In genomic region chr5:5340206-5340729, GRCh38 we compare ENCODE assay signal across 1 cellular context.
TF ChIP-seq lines count a peak whose summit lies in the region.

No MANE protein-coding gene starts in this region.

TF ChIP-seq in K562, 482 proteins besides CTCF, POLR2A, EP300 and RAD21 (continued from another document and continues in another):
- TF ChIP-seq ATF3 (IDR thresholded peaks at IDR 0.05) (peak; percentile 93), ATF3 (CRISPR knock-in tag; conservative IDR thresholded peaks at IDR 0.05) (peak; percentile 89; the same call in 1 of the 2 replicates), CGGBP1 (CRISPR knock-in tag; IDR thresholded peaks at IDR 0.05) (no peak), ZHX1 (conservative IDR thresholded peaks at IDR 0.05; ENCODE audit: low read length) (no peak), SMARCA4 (IDR thresholded peaks at IDR 0.05) (peak; percentile 80), JUNB (CRISPR knock-in tag; conservative IDR thresholded peaks at IDR 0.05) (peak; percentile 83), NR2F6 (CRISPR knock-in tag; IDR thresholded peaks at IDR 0.05) (no peak), BHLHE40 (IDR thresholded peaks at IDR 0.05; ENCODE audit: low read length) (peak; percentile 42; the same call in 1 of the 2 replicates), ZNF445 (CRISPR knock-in tag; IDR thresholded peaks at IDR 0.05; ENCODE audit: low read depth) (no peak), SRSF9 (IDR thresholded peaks at IDR 0.05; ENCODE audit: borderline replicate concordance, low read depth, low read length) (no peak), PHTF2 (CRISPR knock-in tag; IDR thresholded peaks at IDR 0.05) (no peak), ZNF232 (CRISPR knock-in tag; IDR thresholded peaks at IDR 0.05) (no peak), EP400 (IDR thresholded peaks at IDR 0.05) (peak; percentile 39; the same call in 1 of the 2 replicates), ZNF668 (CRISPR knock-in tag; IDR thresholded peaks at IDR 0.05) (no peak), AFF4 (CRISPR knock-in tag; IDR thresholded peaks at IDR 0.05) (no peak), HINFP (tag; conservative IDR thresholded peaks at IDR 0.05; ENCODE audit: low read depth) (no peak), TEAD4 (IDR thresholded peaks at IDR 0.05; ENCODE audit: low read length) (peak; percentile 94), TEAD4 (CRISPR knock-in tag; IDR thresholded peaks at IDR 0.05; ENCODE audit: borderline replicate concordance) (0 out of 2 replicates have a peak, but pooled peaks have one; percentile 24), JUN (IDR thresholded peaks at IDR 0.05; ENCODE audit: borderline replicate concordance, low read depth, low read length) (peak; percentile 95), JUN (CRISPR knock-in tag; IDR thresholded peaks at IDR 0.05; ENCODE audit: borderline replicate concordance) (no peak), ZKSCAN1 (IDR thresholded peaks at IDR 0.05; ENCODE audit: low read depth, low read length) (peak; percentile 28; the same call in 1 of the 2 replicates), ZNF274 (IDR thresholded peaks at IDR 0.05; ENCODE audit: borderline replicate concordance, low read depth, low read length) (no peak), ZNF449 (CRISPR knock-in tag; IDR thresholded peaks at IDR 0.05) (no peak), FOXP4 (CRISPR knock-in tag; IDR thresholded peaks at IDR 0.05; ENCODE audit: borderline replicate concordance) (no peak), MYC (IDR thresholded peaks at IDR 0.05; ENCODE audit: low read depth, low read length) (peak; percentile 56; the same call in 1 of the 2 replicates), MYC (CRISPR knock-in tag; IDR thresholded peaks at IDR 0.05; ENCODE audit: borderline replicate concordance, low read depth) (no peak), JUND (IDR thresholded peaks at IDR 0.05; ENCODE audit: borderline replicate concordance, low read depth, low read length) (peak; percentile 96), JUND (tag; IDR thresholded peaks at IDR 0.05; ENCODE audit: borderline replicate concordance, low read depth, low read length) (peak; percentile 96), CXXC5 (CRISPR knock-in tag; IDR thresholded peaks at IDR 0.05) (peak; percentile 28; the same call in 1 of the 2 replicates), MCM3 (IDR thresholded peaks at IDR 0.05) (no peak), ATF1 (CRISPR knock-in tag; IDR thresholded peaks at IDR 0.05) (no peak), ATF1 (tag; IDR thresholded peaks at IDR 0.05) (0 out of 2 replicates have a peak, but pooled peaks have one; percentile 30), DPF2 (IDR thresholded peaks at IDR 0.05) (peak; percentile 67; the same call in 1 of the 2 replicates), ZNF589 (CRISPR knock-in tag; IDR thresholded peaks at IDR 0.05; ENCODE audit: low read depth) (peak; percentile 49; the same call in 1 of the 2 replicates), SAFB2 (IDR thresholded peaks at IDR 0.05; ENCODE audit: borderline replicate concordance, low read depth, low read length, severe bottlenecking) (no peak), ZNF23 (CRISPR knock-in tag; IDR thresholded peaks at IDR 0.05) (no peak), SNAPC5 (CRISPR knock-in tag; IDR thresholded peaks at IDR 0.05) (no peak), HMBOX1 (IDR thresholded peaks at IDR 0.05) (no peak), CEBPG (CRISPR knock-in tag; IDR thresholded peaks at IDR 0.05) (no peak), CEBPG (tag; conservative IDR thresholded peaks at IDR 0.05 in 1 of 2, IDR thresholded peaks at IDR 0.05 in 1 of 2) (peak; percentile 62 to 89), NBN (IDR thresholded peaks at IDR 0.05; ENCODE audit: low read depth) (no peak), ZNF277 (CRISPR knock-in tag; IDR thresholded peaks at IDR 0.05; ENCODE audit: borderline replicate concordance) (no peak), ZNF311 (CRISPR knock-in tag; IDR thresholded peaks at IDR 0.05) (0 out of 2 replicates have a peak, but pooled peaks have one; percentile 46), L3MBTL2 (IDR thresholded peaks at IDR 0.05) (peak; percentile 86), U2AF1 (optimal IDR thresholded peaks at IDR 0.05; ENCODE audit: low read depth, low read length) (no peak), CBX3 (IDR thresholded peaks at IDR 0.05; ENCODE audit: borderline replicate concordance in 1 of 2, low read length in 2 of 2) (no peak), ZNF184 (CRISPR knock-in tag; IDR thresholded peaks at IDR 0.05) (no peak), CTCFL (IDR thresholded peaks at IDR 0.05; ENCODE audit: borderline replicate concordance, insufficient read depth, low read depth, low read length, poor library complexity, severe bottlenecking) (no peak)
